Comparison of ENCODE assay signal across 27 cellular contexts in the genomic region with DNA sequence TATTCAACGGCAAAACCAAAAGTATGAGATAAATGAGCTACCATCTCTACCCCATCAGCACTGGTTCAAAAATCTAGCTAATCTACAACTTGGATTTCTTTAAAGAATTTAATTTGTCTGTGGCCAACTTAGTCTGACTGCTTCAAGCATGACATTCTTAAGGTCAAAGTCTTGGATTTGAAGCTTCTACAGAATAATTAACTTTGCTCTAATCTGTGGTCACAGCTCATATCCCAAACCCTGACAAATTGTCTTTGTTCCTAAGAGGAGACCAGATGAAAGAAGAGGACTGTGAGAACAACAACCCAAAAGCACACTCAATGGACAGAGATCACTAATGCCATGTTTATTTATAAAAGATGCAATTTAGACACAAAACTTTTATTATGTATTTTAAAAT.
"Had no signal": no experiment of that assay in that cellular context is flagged by ENCODE, and none has a peak within 500 bp of the region (broad histone marks: within the 10 kb centered on the region; RNA-seq: fewer than 3 reads in every experiment).

No MANE protein-coding gene starts in this region.

- H3K9ac ChIP-seq: neural progenitor cell had no signal

- H3K36me3 ChIP-seq: heart left ventricle, left ventricle myocardium inferior, neural progenitor cell, ovary, stomach, thyroid gland, transverse colon, upper lobe of left lung, vagina had no signal

- FAIRE-seq: islet of Langerhans had no signal

- ATAC-seq: heart left ventricle; left colon; naive thymus-derived CD8-positive, alpha-beta T cell; right cardiac atrium; sciatic nerve; stimulated activated naive B cell treated with anti-CD40 and anti-IgM and Interleukin-4, amounts not matched to agents 10 μg/mL and 1 μg/mL and 100 μg/mL, for 72 hours; stimulated activated naive CD8-positive, alpha-beta T cell treated with anti-CD3 and anti-CD28 coated beads, Interleukin-15, Interleukin-2, amounts not matched to agents 100 U/mL and 50 U/mL, for 24 hours had no signal

- H3K4me1 ChIP-seq: heart left ventricle, left ventricle myocardium inferior, neural progenitor cell, stomach, testis, thyroid gland, transverse colon, upper lobe of left lung, vagina had no signal

- H3K27ac ChIP-seq: heart left ventricle, left ventricle myocardium inferior, neural progenitor cell, ovary, skin epidermis, stomach, testis, thyroid gland, transverse colon, upper lobe of left lung, vagina had no signal

- H3K9me3 ChIP-seq: heart left ventricle, left ventricle myocardium inferior, ovary, stomach, testis, thyroid gland, transverse colon, upper lobe of left lung, vagina had no signal

- H3K4me3 ChIP-seq: heart left ventricle, left ventricle myocardium inferior, neural progenitor cell, ovary, skin epidermis, stomach, testis, thyroid gland, transverse colon, upper lobe of left lung, vagina had no signal

- H3K4me2 ChIP-seq: neural progenitor cell had no signal

- H3K27me3 ChIP-seq: heart left ventricle, neural progenitor cell, ovary, stomach, testis, thyroid gland, transverse colon, upper lobe of left lung, vagina had no signal

- H2AFZ ChIP-seq: neural progenitor cell had no signal

- DNase-seq: heart left ventricle; hypothalamus; immature natural killer cell; kidney glomerular epithelial cell; left colon; left ventricle myocardium inferior; naive thymus-derived CD8-positive, alpha-beta T cell; nephron progenitor cell; ovary; retina; right cardiac atrium; stimulated activated CD4-positive, alpha-beta T cell treated with anti-CD3 and anti-CD28 coated beads, Interleukin-12 subunit alpha, Interleukin-12 subunit beta, amount 100 ng/mL, for 4 hours; stimulated activated CD4-positive, alpha-beta T cell treated with anti-CD3 and anti-CD28 coated beads, Interleukin-15, amount 100 ng/mL, for 24 hours; stimulated activated CD4-positive, alpha-beta T cell treated with anti-CD3 and anti-CD28 coated beads, Interleukin-2, amount 100 ng/mL, for 24 hours; stimulated activated CD4-positive, alpha-beta T cell treated with anti-CD3 and anti-CD28 coated beads, Interleukin-4, amount 100 ng/mL, for 1 hour; stimulated activated naive B cell treated with anti-CD40 and anti-IgM and Interleukin-4, amounts not matched to agents 10 μg/mL and 1 μg/mL and 100 μg/mL, for 72 hours; stimulated activated naive CD8-positive, alpha-beta T cell treated with anti-CD3 and anti-CD28 coated beads, Interleukin-15, Interleukin-2, amounts not matched to agents 100 U/mL and 50 U/mL, for 24 hours; stomach; testis; thyroid gland; transverse colon; upper lobe of left lung had no signal
